11 cellular contexts compared by ENCODE assay signal in the genomic region with DNA sequence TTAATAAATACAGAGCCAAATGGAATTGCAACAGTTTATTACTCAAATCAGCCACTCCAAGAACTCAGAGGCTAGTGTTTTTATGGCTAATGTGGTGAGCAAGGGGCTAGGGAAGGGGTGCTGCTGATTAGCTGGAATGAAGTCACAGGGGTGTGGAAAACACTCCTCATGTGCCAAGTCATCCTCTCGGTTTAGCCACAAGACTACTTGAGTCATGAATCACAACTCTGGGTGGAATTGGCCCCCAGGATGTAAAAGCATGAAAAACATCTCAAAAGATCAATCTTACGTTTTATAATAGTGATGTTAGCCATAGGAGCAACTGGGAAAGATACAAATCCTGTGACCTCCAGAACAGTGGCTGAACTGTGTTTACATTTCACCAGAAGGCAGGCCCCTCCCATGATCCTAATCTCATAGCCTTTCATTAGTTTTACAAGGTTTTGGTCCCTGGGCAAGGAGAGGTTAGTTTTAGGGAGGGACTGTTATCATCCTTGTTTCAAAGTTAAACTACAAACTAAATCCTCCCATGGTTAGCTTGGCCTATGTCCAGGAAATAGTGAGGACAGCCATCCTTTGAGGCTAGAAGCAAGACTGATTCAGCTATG.
A peak's percentile ranks its signal among the peaks of the same experiment; 100 is the strongest.
DNase-seq lines count a peak whose midpoint lies in the region; ATAC-seq and TF ChIP-seq lines count a peak whose summit lies in the region.
"Had no signal": no experiment of that assay in that cellular context is flagged by ENCODE, and none has a peak within 500 bp of the region (broad histone marks: within the 10 kb centered on the region; RNA-seq: fewer than 3 reads in every experiment).

No MANE protein-coding gene starts in this region.

- H3K27ac ChIP-seq in SK-N-SH (ENCODE audit: low read depth in 2 of 2, low read length in 1 of 2), result peak overlapping the region in 1 of 2 experiments; percentile 76; a peak in 2 of 4 replicates

- H3K27ac Mint-ChIP-seq in stimulated activated effector memory CD8-positive, alpha-beta T cell treated with anti-CD3 and anti-CD28 coated beads, Interleukin-12 subunit alpha, Interleukin-12 subunit beta, amount 100 ng/mL, for 72 hours, result no peak overlapping the region
- H3K27ac Mint-ChIP-seq: naive B cell had no signal

- 0 out of 2 replicates have a peak overlapping the region, but pooled peaks have one; percentile 31 for H3K4me2 ChIP-seq in SK-N-SH

- peak in 1 of 2 experiments; percentile 73; a peak in 1 of 4 replicates for TF ChIP-seq EP300 in SK-N-SH (IDR thresholded peaks at IDR 0.05; ENCODE audit: borderline replicate concordance in 1 of 2, low read depth in 1 of 2, low read length in 1 of 2)

- no peaks in the 10 kb centered on the region for H4K20me1 ChIP-seq in SK-N-SH (ENCODE audit: insufficient read depth)

- H3K9ac ChIP-seq in SK-N-SH, result peak overlapping the region; percentile 5; the same call in 1 of the 2 replicates

- TF ChIP-seq CTCF in HFF-Myc (IDR thresholded peaks at IDR 0.05; ENCODE audit: low read depth, low read length, missing control alignments) (no peak), SK-N-SH (IDR thresholded peaks at IDR 0.05) (no peak)

- no peaks in the 10 kb centered on the region for H3K27me3 ChIP-seq in SK-N-SH (ENCODE audit: insufficient read depth)

- H3K4me3 ChIP-seq in HFF-Myc (replicated peaks; ENCODE audit: low read depth, low read length) (no peak overlapping the region), SK-N-SH (ENCODE audit: low read depth in 2 of 2, low read length in 1 of 2) (no peak overlapping the region)

- H3K4me3 Mint-ChIP-seq in stimulated activated effector memory CD8-positive, alpha-beta T cell treated with anti-CD3 and anti-CD28 coated beads, Interleukin-12 subunit alpha, Interleukin-12 subunit beta, amount 100 ng/mL, for 72 hours, result no peak overlapping the region
- H3K4me3 Mint-ChIP-seq: naive B cell had no signal

- 3% methylated on average over 2 of the region's 2 CpGs for WGBS in SK-N-SH (ENCODE audit: low lambda C conversion rate)

- POLR2A ChIA-PET in SK-N-SH (lab: Yijun Ruan, JAX), result no interaction called here

- DNase-seq in HFF-Myc (ENCODE audit: extremely low read depth, low read depth), result peak; percentile 65
- DNase-seq in SK-N-SH, result no peak
- DNase-seq in fibroblast of the conjunctiva (ENCODE audit: low read depth), result peak; percentile 96
- DNase-seq in stimulated activated effector memory CD8-positive, alpha-beta T cell treated with anti-CD3 and anti-CD28 coated beads, Interleukin-12 subunit alpha, Interleukin-12 subunit beta, amount 100 ng/mL, for 72 hours (ENCODE audit: low spot score in 2 of 2), result no peak
- DNase-seq in SW480 (ENCODE audit: low spot score), result no peak
- no peak for DNase-seq in activated T-cell treated with anti-CD3 and anti-CD28 coated beads, Interleukin-2, amount 50 U/mL, for 1 hour
- DNase-seq: cerebellar nuclear complex; GF-D8; naive B cell; stimulated activated naive CD8-positive, alpha-beta T cell treated with anti-CD3 and anti-CD28 coated beads, Interleukin-15, Interleukin-2, amounts not matched to agents 100 U/mL and 50 U/mL, for 24 hours had no signal

- CTCF ChIA-PET in SK-N-SH (lab: Yijun Ruan, JAX), result no interaction called here

- peaks cover 8% of the 10 kb centered on the region for H3K9me3 Mint-ChIP-seq in stimulated activated effector memory CD8-positive, alpha-beta T cell treated with anti-CD3 and anti-CD28 coated beads, Interleukin-12 subunit alpha, Interleukin-12 subunit beta, amount 100 ng/mL, for 72 hours

- H2AFZ ChIP-seq in SK-N-SH (ENCODE audit: low read depth), result peak overlapping the region; percentile 49; the same call in 1 of the 2 replicates

- TF ChIP-seq RAD21 in SK-N-SH (IDR thresholded peaks at IDR 0.05; ENCODE audit: low read length), result no peak

- peaks cover 33% of the 10 kb centered on the region for H3F3A ChIP-seq in SK-N-SH (replicated peaks; ENCODE audit: insufficient read depth)

- H3K4me1 Mint-ChIP-seq in stimulated activated effector memory CD8-positive, alpha-beta T cell treated with anti-CD3 and anti-CD28 coated beads, Interleukin-12 subunit alpha, Interleukin-12 subunit beta, amount 100 ng/mL, for 72 hours, result no peaks in the 10 kb centered on the region
- H3K4me1 Mint-ChIP-seq: naive B cell had no signal

- no peaks in the 10 kb centered on the region for H3K36me3 Mint-ChIP-seq in stimulated activated effector memory CD8-positive, alpha-beta T cell treated with anti-CD3 and anti-CD28 coated beads, Interleukin-12 subunit alpha, Interleukin-12 subunit beta, amount 100 ng/mL, for 72 hours
- H3K36me3 Mint-ChIP-seq: naive B cell had no signal

- no peaks in the 10 kb centered on the region for H3K36me3 ChIP-seq in SK-N-SH (replicated peaks in 1 of 2; ENCODE audit: control insufficient read depth in 1 of 2, insufficient read depth in 2 of 2, low read length in 1 of 2)

- H3K79me2 ChIP-seq in SK-N-SH (ENCODE audit: insufficient read depth), result no peaks in the 10 kb centered on the region

- ATAC-seq in stimulated activated effector memory CD8-positive, alpha-beta T cell treated with anti-CD3 and anti-CD28 coated beads, Interleukin-12 subunit alpha, Interleukin-12 subunit beta, amount 100 ng/mL, for 72 hours, result peak; percentile 39
- ATAC-seq in HG02870 (IDR thresholded peaks at IDR 0.05; ENCODE audit: unreplicated experiment), result no peak
- ATAC-seq: stimulated activated naive CD8-positive, alpha-beta T cell treated with anti-CD3 and anti-CD28 coated beads, Interleukin-15, Interleukin-2, amounts not matched to agents 100 U/mL and 50 U/mL, for 24 hours had no signal

- H3K9me3 ChIP-seq in SK-N-SH, result peaks cover 4% of the 10 kb centered on the region; the same call in 1 of the 2 replicates

- no peaks in the 10 kb centered on the region for H3K9me2 ChIP-seq in SK-N-SH

- H3K4me1 ChIP-seq in SK-N-SH (ENCODE audit: control insufficient read depth in 1 of 2, insufficient read depth in 2 of 2, low read depth in 1 of 2, low read length in 1 of 2), result peaks cover 2 to 5% of the 10 kb centered on the region in 2 experiments; a peak in 2 of 4 replicates

TF ChIP-seq in SK-N-SH, 30 proteins besides CTCF, POLR2A, EP300 and RAD21 (continues in another document):
- TF ChIP-seq TAF1 (IDR thresholded peaks at IDR 0.05; ENCODE audit: borderline replicate concordance, low read depth, low read length) (no peak), CHD2 (IDR thresholded peaks at IDR 0.05; ENCODE audit: low read length, partially characterized antibody) (no peak), EZH2phosphoT487 (IDR thresholded peaks at IDR 0.05; ENCODE audit: borderline replicate concordance, low read depth) (no peak), RFX5 (IDR thresholded peaks at IDR 0.05; ENCODE audit: low read length) (no peak), USF1 (IDR thresholded peaks at IDR 0.05; ENCODE audit: borderline replicate concordance, low read depth) (no peak), POLR2AphosphoS5 (IDR thresholded peaks at IDR 0.05; ENCODE audit: low read depth, low read length) (no peak), MEF2A (IDR thresholded peaks at IDR 0.05; ENCODE audit: borderline replicate concordance, low read depth) (0 out of 2 replicates have a peak, but pooled peaks have one; percentile 8), TEAD4 (IDR thresholded peaks at IDR 0.05; ENCODE audit: borderline replicate concordance, insufficient read depth) (no peak), NRF1 (IDR thresholded peaks at IDR 0.05; ENCODE audit: low read depth, low read length) (no peak), FOXM1 (IDR thresholded peaks at IDR 0.05; ENCODE audit: low read depth) (no peak), SIN3A (IDR thresholded peaks at IDR 0.05; ENCODE audit: borderline replicate concordance, low read depth, low read length) (no peak), GATA2 (CRISPR knock-in tag; IDR thresholded peaks at IDR 0.05) (no peak), SMC3 (IDR thresholded peaks at IDR 0.05; ENCODE audit: low read depth, low read length) (no peak), GABPA (IDR thresholded peaks at IDR 0.05; ENCODE audit: low read depth) (no peak), JUND (IDR thresholded peaks at IDR 0.05) (peak; percentile 56; the same call in 1 of the 2 replicates), NFIC (IDR thresholded peaks at IDR 0.05; ENCODE audit: borderline replicate concordance) (peak; percentile 57; the same call in 1 of the 2 replicates), ZBTB33 (IDR thresholded peaks at IDR 0.05; ENCODE audit: borderline replicate concordance, low read depth) (peak; percentile 57; the same call in 1 of the 2 replicates), ELF1 (IDR thresholded peaks at IDR 0.05) (no peak), YY1 (IDR thresholded peaks at IDR 0.05; ENCODE audit: low read depth) (no peak)
- TF ChIP-seq, protein P1, sequence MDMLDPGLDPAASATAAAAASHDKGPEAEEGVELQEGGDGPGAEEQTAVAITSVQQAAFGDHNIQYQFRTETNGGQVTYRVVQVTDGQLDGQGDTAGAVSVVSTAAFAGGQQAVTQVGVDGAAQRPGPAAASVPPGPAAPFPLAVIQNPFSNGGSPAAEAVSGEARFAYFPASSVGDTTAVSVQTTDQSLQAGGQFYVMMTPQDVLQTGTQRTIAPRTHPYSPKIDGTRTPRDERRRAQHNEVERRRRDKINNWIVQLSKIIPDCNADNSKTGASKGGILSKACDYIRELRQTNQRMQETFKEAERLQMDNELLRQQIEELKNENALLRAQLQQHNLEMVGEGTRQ (IDR thresholded peaks at IDR 0.05; ENCODE audit: borderline replicate concordance, low read depth, low read length), result no peak

Comparison
In these comparisons a context has a peak if more than half of its experiments do, and no peak if none do; other contexts are left out.
1. DNase-seq: peak in HFF-Myc (single experiment) and fibroblast of the conjunctiva (single experiment); none in SK-N-SH (single experiment), stimulated activated effector memory CD8-positive, alpha-beta T cell treated with anti-CD3 and anti-CD28 coated beads, Interleukin-12 subunit alpha, Interleukin-12 subunit beta, amount 100 ng/mL, for 72 hours (0 of 2), SW480 (single experiment) and activated T-cell treated with anti-CD3 and anti-CD28 coated beads, Interleukin-2, amount 50 U/mL, for 1 hour (single experiment).